ENCODE assay signal across 1 cellular context in the genomic region with DNA sequence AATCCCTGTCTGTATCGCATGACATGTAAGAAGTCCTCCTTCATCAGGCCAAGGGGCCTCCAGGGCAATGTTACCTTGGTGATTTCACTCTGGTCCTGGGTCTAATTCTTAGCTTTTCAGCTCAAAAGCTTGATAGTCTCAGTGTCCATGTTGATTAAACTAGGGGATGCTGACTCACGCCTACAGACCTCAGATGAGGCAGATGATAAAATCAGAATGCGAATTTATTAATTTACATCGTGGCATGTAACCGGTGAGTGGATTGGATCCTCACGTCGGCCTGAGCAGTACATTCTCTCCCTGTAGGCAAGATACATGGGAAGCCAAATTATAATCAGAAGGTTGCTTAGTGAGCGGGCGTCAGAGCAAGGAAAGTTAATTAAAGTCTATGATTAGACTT.
TF ChIP-seq lines count a peak whose summit lies in the region.

No MANE protein-coding gene starts in this region.

TF ChIP-seq in SK-N-SH treated with all-trans-retinoic acid at 6 μM for 48 hours, 23 proteins besides CTCF, POLR2A, EP300 and RAD21 (continued from another document):
- TF ChIP-seq, protein P1, sequence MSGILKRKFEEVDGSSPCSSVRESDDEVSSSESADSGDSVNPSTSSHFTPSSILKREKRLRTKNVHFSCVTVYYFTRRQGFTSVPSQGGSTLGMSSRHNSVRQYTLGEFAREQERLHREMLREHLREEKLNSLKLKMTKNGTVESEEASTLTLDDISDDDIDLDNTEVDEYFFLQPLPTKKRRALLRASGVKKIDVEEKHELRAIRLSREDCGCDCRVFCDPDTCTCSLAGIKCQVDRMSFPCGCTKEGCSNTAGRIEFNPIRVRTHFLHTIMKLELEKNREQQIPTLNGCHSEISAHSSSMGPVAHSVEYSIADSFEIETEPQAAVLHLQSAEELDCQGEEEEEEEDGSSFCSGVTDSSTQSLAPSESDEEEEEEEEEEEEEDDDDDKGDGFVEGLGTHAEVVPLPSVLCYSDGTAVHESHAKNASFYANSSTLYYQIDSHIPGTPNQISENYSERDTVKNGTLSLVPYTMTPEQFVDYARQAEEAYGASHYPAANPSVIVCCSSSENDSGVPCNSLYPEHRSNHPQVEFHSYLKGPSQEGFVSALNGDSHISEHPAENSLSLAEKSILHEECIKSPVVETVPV (CRISPR knock-in tag; IDR thresholded peaks at IDR 0.05), result no peak
- TF ChIP-seq TCF4 (CRISPR knock-in tag; IDR thresholded peaks at IDR 0.05; ENCODE audit: borderline replicate concordance) (no peak), PPARA (CRISPR knock-in tag; IDR thresholded peaks at IDR 0.05; ENCODE audit: borderline replicate concordance) (no peak), ZNF70 (CRISPR knock-in tag; IDR thresholded peaks at IDR 0.05) (no peak), ZNF565 (CRISPR knock-in tag; conservative IDR thresholded peaks at IDR 0.05; ENCODE audit: low read depth) (no peak), ZC3H10 (CRISPR knock-in tag; IDR thresholded peaks at IDR 0.05) (no peak), ISL1 (CRISPR knock-in tag; IDR thresholded peaks at IDR 0.05) (peak; percentile 60; the same call in 1 of the 2 replicates)
- TF ChIP-seq, protein P2, sequence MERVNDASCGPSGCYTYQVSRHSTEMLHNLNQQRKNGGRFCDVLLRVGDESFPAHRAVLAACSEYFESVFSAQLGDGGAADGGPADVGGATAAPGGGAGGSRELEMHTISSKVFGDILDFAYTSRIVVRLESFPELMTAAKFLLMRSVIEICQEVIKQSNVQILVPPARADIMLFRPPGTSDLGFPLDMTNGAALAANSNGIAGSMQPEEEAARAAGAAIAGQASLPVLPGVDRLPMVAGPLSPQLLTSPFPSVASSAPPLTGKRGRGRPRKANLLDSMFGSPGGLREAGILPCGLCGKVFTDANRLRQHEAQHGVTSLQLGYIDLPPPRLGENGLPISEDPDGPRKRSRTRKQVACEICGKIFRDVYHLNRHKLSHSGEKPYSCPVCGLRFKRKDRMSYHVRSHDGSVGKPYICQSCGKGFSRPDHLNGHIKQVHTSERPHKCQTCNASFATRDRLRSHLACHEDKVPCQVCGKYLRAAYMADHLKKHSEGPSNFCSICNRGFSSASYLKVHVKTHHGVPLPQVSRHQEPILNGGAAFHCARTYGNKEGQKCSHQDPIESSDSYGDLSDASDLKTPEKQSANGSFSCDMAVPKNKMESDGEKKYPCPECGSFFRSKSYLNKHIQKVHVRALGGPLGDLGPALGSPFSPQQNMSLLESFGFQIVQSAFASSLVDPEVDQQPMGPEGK (CRISPR knock-in tag; IDR thresholded peaks at IDR 0.05; ENCODE audit: borderline replicate concordance), result 0 out of 2 replicates have a peak, but pooled peaks have one; percentile 45
- TF ChIP-seq, protein P3, sequence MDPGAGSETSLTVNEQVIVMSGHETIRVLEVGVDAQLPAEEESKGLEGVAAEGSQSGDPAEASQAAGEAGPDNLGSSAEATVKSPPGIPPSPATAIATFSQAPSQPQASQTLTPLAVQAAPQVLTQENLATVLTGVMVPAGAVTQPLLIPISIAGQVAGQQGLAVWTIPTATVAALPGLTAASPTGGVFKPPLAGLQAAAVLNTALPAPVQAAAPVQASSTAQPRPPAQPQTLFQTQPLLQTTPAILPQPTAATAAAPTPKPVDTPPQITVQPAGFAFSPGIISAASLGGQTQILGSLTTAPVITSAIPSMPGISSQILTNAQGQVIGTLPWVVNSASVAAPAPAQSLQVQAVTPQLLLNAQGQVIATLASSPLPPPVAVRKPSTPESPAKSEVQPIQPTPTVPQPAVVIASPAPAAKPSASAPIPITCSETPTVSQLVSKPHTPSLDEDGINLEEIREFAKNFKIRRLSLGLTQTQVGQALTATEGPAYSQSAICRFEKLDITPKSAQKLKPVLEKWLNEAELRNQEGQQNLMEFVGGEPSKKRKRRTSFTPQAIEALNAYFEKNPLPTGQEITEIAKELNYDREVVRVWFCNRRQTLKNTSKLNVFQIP (CRISPR knock-in tag; IDR thresholded peaks at IDR 0.05; ENCODE audit: borderline replicate concordance, low read depth), result no peak
